11 cellular contexts compared by ENCODE assay signal in the genomic region with DNA sequence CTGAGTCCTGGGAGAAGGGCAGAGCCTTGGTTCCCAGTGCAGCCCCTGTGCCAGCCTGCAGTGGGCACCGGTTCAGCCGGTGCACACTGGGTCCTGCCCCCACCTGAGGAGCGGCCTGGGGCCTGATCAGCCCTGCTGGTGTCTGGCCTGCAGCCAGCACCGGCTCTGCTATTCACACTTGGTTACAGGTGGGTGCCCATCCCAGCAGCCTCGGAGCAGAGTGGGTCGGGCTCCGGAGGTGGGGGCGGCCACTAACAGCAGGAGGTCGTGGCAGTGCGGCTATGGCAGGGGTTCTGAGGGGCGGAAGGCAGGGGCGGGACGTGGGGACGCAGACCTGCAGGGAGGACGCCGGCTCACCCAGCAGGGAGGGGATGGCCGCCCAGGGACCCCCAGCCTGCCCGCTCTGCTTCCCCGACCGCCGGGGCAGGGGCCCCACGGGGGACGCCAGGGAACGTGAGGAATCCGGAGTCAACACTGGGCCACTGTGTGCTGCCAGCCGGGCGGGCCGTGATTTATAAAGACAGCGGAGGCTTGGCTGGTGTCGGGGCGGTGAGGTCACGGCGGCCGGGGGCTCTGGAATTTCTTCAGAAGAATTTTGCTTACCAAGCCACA. TPM values are rescaled to one million over a fixed set of nuclear protein-coding genes. Genes with fewer than 3 reads are reported as not detected.
A peak's percentile ranks its signal among the peaks of the same experiment; 100 is the strongest.
DNase-seq lines count a peak whose midpoint lies in the region; ATAC-seq and TF ChIP-seq lines count a peak whose summit lies in the region.
"Had no signal": no experiment of that assay in that cellular context is flagged by ENCODE, and none has a peak within 500 bp of the region (broad histone marks: within the 10 kb centered on the region; RNA-seq: fewer than 3 reads in every experiment).

No MANE protein-coding gene starts in this region.

- peak in 1 of 2 donors; percentile 74 for TF ChIP-seq POLR2A in thyroid gland (IDR thresholded peaks at IDR 0.05)

- H3K27ac Mint-ChIP-seq in activated B cell treated with CpG ODN at 0.5 μM for 24 hours: no peak overlapping the region

- H3K4me1 Mint-ChIP-seq in activated B cell treated with CpG ODN at 0.5 μM for 24 hours: peaks cover 30% of the 10 kb centered on the region

- peaks cover 14% of the 10 kb centered on the region in 2 donors for H3K36me3 ChIP-seq in thyroid gland

- CTCF ChIA-PET in activated B cell treated with CpG ODN at 0.5 μM for 24 hours (lab: Charles Lee): no interaction called here

- intact Hi-C loops in activated B cell treated with CpG ODN at 0.5 μM for 24 hours (cut with micrococcal nuclease): loop anchor here (2.0 kb wide), 1 partner anchor 19 kb away; no protein-coding TSS in a partner anchor
- intact Hi-C loops in thyroid gland (cut with DNase I): no loop called here

- no peaks in the 10 kb centered on the region for H3K9me3 Mint-ChIP-seq in activated B cell treated with CpG ODN at 0.5 μM for 24 hours

- WGBS in thyroid gland, 2 donors: 2% methylated on average over 9 to 17 of the region's 34 CpGs

- peaks cover 5% of the 10 kb centered on the region for H3K27me3 Mint-ChIP-seq in activated B cell treated with CpG ODN at 0.5 μM for 24 hours

- H3K4me3 Mint-ChIP-seq in activated B cell treated with CpG ODN at 0.5 μM for 24 hours: peak overlapping the region; percentile 68

- peaks cover 49 to 69% of the 10 kb centered on the region in 2 donors for H3K4me1 ChIP-seq in thyroid gland

- H3K27ac ChIP-seq in thyroid gland: peak overlapping the region; percentile 89 to 98 (median 89)
- H3K27ac ChIP-seq: C4-2B had no signal

- H3K36me3 Mint-ChIP-seq in activated B cell treated with CpG ODN at 0.5 μM for 24 hours (ENCODE audit: low read depth): peaks cover 10% of the 10 kb centered on the region

- POLR2A ChIA-PET in activated B cell treated with CpG ODN at 0.5 μM for 24 hours (lab: Charles Lee): no interaction called here

- DNase-seq in NCI-H2029 (lab: John Stamatoyannopoulos, UW) (peak; percentile 47), NCI-H2029 treated with DMSO at 0.1 percent for 48 hours (lab: John Stamatoyannopoulos, UW) (no peak), activated B cell treated with CpG ODN at 0.5 μM for 24 hours (no peak), left kidney (ENCODE audit: low read depth, low spot score) (peak; percentile 89), thyroid gland (peak; percentile 99)
- DNase-seq: NCI-H146; stimulated activated CD4-positive, alpha-beta T cell treated with anti-CD3 and anti-CD28 coated beads, Interleukin-4, amount 100 ng/mL, for 1 hour had no signal

- no peaks in the 10 kb centered on the region for H3K9me3 ChIP-seq in thyroid gland

- no peak for TF ChIP-seq CTCF in activated B cell treated with CpG ODN at 0.5 μM for 24 hours (IDR thresholded peaks at IDR 0.05)
- TF ChIP-seq CTCF in thyroid gland (IDR thresholded peaks at IDR 0.05): peak in 4 of 6 experiments; percentile 28 to 42 (median 35)

- ATAC-seq in activated B cell treated with CpG ODN at 0.5 μM for 24 hours (ENCODE audit: low read depth) (peak; percentile 43), HG03565 (IDR thresholded peaks at IDR 0.05; ENCODE audit: unreplicated experiment) (no peak), HG03135 (IDR thresholded peaks at IDR 0.05; ENCODE audit: unreplicated experiment) (no peak), GM19452 (IDR thresholded peaks at IDR 0.05; ENCODE audit: unreplicated experiment) (no peak)

- H3K27me3 ChIP-seq in thyroid gland: no peaks in the 10 kb centered on the region

- H3K4me3 ChIP-seq in thyroid gland (replicated peaks in 1 of 3): peak overlapping the region in 1 of 3 donors; percentile 25

RNA-seq across cellular contexts. Expression of gene METRNL, which starts 20.3 kb away (rescaled TPM):
- total RNA-seq in activated B cell treated with CpG ODN at 0.5 μM for 24 hours (10.7 and 11.7 TPM in 2 replicates), thyroid gland (10 to 100 TPM; 57.5 to 89.7 (median 73.3) TPM)

Comparison
In these comparisons a context has a peak if more than half of its experiments do, and no peak if none do; other contexts are left out.
1. DNase-seq: peak in NCI-H2029 (single experiment), left kidney (single experiment) and thyroid gland (2 of 2); none in NCI-H2029 treated with DMSO at 0.1 percent for 48 hours (single experiment) and activated B cell treated with CpG ODN at 0.5 μM for 24 hours (single experiment).